11 cellular contexts compared by ENCODE assay signal in genomic region chr21:45432575-45433255, GRCh38. TPM values are rescaled to one million over a fixed set of nuclear protein-coding genes. Genes with fewer than 3 reads are reported as not detected.
A peak's percentile ranks its signal among the peaks of the same experiment; 100 is the strongest.
DNase-seq lines count a peak whose midpoint lies in the region; ATAC-seq and TF ChIP-seq lines count a peak whose summit lies in the region.
"Had no signal": no experiment of that assay in that cellular context is flagged by ENCODE, and none has a peak within 500 bp of the region (broad histone marks: within the 10 kb centered on the region; RNA-seq: fewer than 3 reads in every experiment).

No MANE protein-coding gene starts in this region.

- no peaks in the 10 kb centered on the region for H3K36me3 Mint-ChIP-seq in glutamatergic neuron (ENCODE audit: unreplicated experiment)

- TF ChIP-seq CTCF in ascending aorta (IDR thresholded peaks at IDR 0.05) (no peak), foreskin fibroblast (IDR thresholded peaks at IDR 0.05; ENCODE audit: low read depth, low read length) (no peak), glutamatergic neuron (IDR thresholded peaks at IDR 0.05; ENCODE audit: partially characterized antibody, unreplicated experiment) (no peak)

- no peak overlapping the region for H3K4me3 Mint-ChIP-seq in glutamatergic neuron (ENCODE audit: unreplicated experiment)

- H3K27ac ChIP-seq in ascending aorta, result peak overlapping the region; percentile 72 to 78

- H3K27ac Mint-ChIP-seq in glutamatergic neuron (ENCODE audit: unreplicated experiment), result no peak overlapping the region

- H3K9me3 Mint-ChIP-seq in glutamatergic neuron (ENCODE audit: unreplicated experiment), result peaks cover 2% of the 10 kb centered on the region

- H3K4me3 ChIP-seq in ascending aorta (peak overlapping the region; percentile 16 to 30), foreskin fibroblast (ENCODE audit: low read depth in 1 of 2, low read length in 2 of 2) (no peak overlapping the region)

- H3K27me3 ChIP-seq in ascending aorta, result no peaks in the 10 kb centered on the region

- no peaks in the 10 kb centered on the region for H3K4me1 Mint-ChIP-seq in glutamatergic neuron (ENCODE audit: low read depth, unreplicated experiment)

- no peaks in the 10 kb centered on the region for H3K9me3 ChIP-seq in ascending aorta

- ATAC-seq in HG03521 (IDR thresholded peaks at IDR 0.05; ENCODE audit: unreplicated experiment) (no peak), GM19035 (IDR thresholded peaks at IDR 0.05; ENCODE audit: unreplicated experiment) (no peak)

- no peaks in the 10 kb centered on the region for H3K36me3 ChIP-seq in ascending aorta

- peaks cover 5% of the 10 kb centered on the region for H3K27me3 Mint-ChIP-seq in glutamatergic neuron (ENCODE audit: unreplicated experiment)

- H3K4me1 ChIP-seq in ascending aorta, result peaks cover 17 to 48% of the 10 kb centered on the region in 2 donors

- intact Hi-C loops in ascending aorta (cut with DNase I), result no loop called here

- DNase-seq in EH (ENCODE audit: low read depth) (peak; percentile 55), ascending aorta (ENCODE audit: low spot score in 2 of 2) (no peak), foreskin fibroblast (peak; percentile 58 to 78), pons (ENCODE audit: low spot score) (peak; percentile 14), glutamatergic neuron (no peak), NCI-H2171 (lab: John Stamatoyannopoulos, UW) (no peak)
- DNase-seq: anterior cingulate cortex, NCI-H774, SW 1271 had no signal

RNA-seq across cellular contexts. Expression of gene COL18A1, which starts 27.8 kb away (rescaled TPM):
- total RNA-seq in ascending aorta (699 TPM), glutamatergic neuron (ENCODE audit: unreplicated experiment) (9.5 TPM)

Comparison
In these comparisons a context has a peak if more than half of its experiments do, and no peak if none do; other contexts are left out.
1. DNase-seq: peak in EH (single experiment), foreskin fibroblast (2 of 2) and pons (single experiment); none in ascending aorta (0 of 2), glutamatergic neuron (single experiment) and NCI-H2171 (single experiment).
2. H3K4me3 ChIP-seq: peak in ascending aorta (2 of 2); none in foreskin fibroblast (0 of 2).
3. RNA of gene COL18A1, which starts 27.8 kb away (total RNA-seq): 699 TPM in ascending aorta (single experiment); 9.5 TPM in glutamatergic neuron (single experiment); every median in the first group is over 10 times any median in the second.